16 cellular contexts compared by ENCODE assay signal in genomic region chr7:150417863-150418262, GRCh38. TPM values are rescaled to one million over a fixed set of nuclear protein-coding genes. Genes with fewer than 3 reads are reported as not detected.
DNase-seq lines count a peak whose midpoint lies in the region; ATAC-seq and TF ChIP-seq lines count a peak whose summit lies in the region.
"Had no signal": no experiment of that assay in that cellular context is flagged by ENCODE, and none has a peak within 500 bp of the region (broad histone marks: within the 10 kb centered on the region; RNA-seq: fewer than 3 reads in every experiment).

No MANE protein-coding gene starts in this region.

- H2BK20ac ChIP-seq in H9 (ENCODE audit: low read depth, low read length, poor library complexity, severe bottlenecking): no peak overlapping the region

- H3K4ac ChIP-seq in H9 (ENCODE audit: low read depth, low read length): no peak overlapping the region

- no peak overlapping the region for H3K56ac ChIP-seq in H9 (ENCODE audit: insufficient read length, low read depth, low read length)

- H3K23me2 ChIP-seq in H9 (ENCODE audit: insufficient read length, low read depth, low read length, poor library complexity, severe bottlenecking): no peaks in the 10 kb centered on the region

- DNase-seq in DND-41 (peak; percentile 3), H9 (no peak), WERI-Rb-1 (no peak), islet precursor cell (peak; percentile 22), NCI-H82 (lab: John Stamatoyannopoulos, UW) (no peak), iPS-NIHi11 (ENCODE audit: low spot score) (no peak), germinal center (ENCODE audit: low spot score) (no peak)
- DNase-seq: activated CD4-positive, alpha-beta T cell treated with anti-CD3 and anti-CD28 coated beads, Interleukin-2, amount 10 ng/mL, durations not matched to agents 7 days and 5 days; C1 segment of cervical spinal cord; KG1; NCI-H1436 treated with DMSO at 0.1 percent for 48 hours; SIG-M5; stimulated activated CD4-positive, alpha-beta T cell treated with anti-CD3 and anti-CD28 coated beads, Interleukin-2, amount 100 ng/mL, for 48 hours had no signal

- H4K8ac ChIP-seq in H9 (replicated peaks; ENCODE audit: insufficient read length, low read depth, low read length): no peak overlapping the region

- H3K4me2 ChIP-seq in DND-41 (ENCODE audit: insufficient read depth, low read length) (no peak overlapping the region), H9 (ENCODE audit: insufficient read depth, insufficient read length, low read length) (no peak overlapping the region)

- H3K27ac ChIP-seq in DND-41 (ENCODE audit: low read length) (no peak overlapping the region), H9 (ENCODE audit: insufficient read length, low read depth, low read length) (no peak overlapping the region), WERI-Rb-1 (no peak overlapping the region)
- H3K27ac ChIP-seq: cardiac muscle cell, gastroesophageal sphincter, thoracic aorta had no signal

- H3K4me3 Mint-ChIP-seq in H9: no peak overlapping the region
- H3K4me3 Mint-ChIP-seq: activated CD4-positive, alpha-beta T cell treated with anti-CD3 and anti-CD28 coated beads, Interleukin-2, amount 10 ng/mL, durations not matched to agents 7 days and 5 days had no signal

- no peak overlapping the region for H2BK12ac ChIP-seq in H9 (ENCODE audit: insufficient read length, low read depth, low read length)

- peaks cover 21 to 27% of the 10 kb centered on the region in 2 experiments for H3K4me1 Mint-ChIP-seq in H9

- no peak for ATAC-seq in DND-41 (ENCODE audit: insufficient read depth, low read depth)
- ATAC-seq: gastroesophageal sphincter had no signal

- H3K9me3 ChIP-seq in DND-41 (ENCODE audit: insufficient read depth, low read length, severe bottlenecking) (no peaks in the 10 kb centered on the region), H9 (ENCODE audit: control insufficient read depth, low read depth, low read length) (no peaks in the 10 kb centered on the region), WERI-Rb-1 (ENCODE audit: severe bottlenecking) (no peaks in the 10 kb centered on the region)
- H3K9me3 ChIP-seq: gastroesophageal sphincter, thoracic aorta had no signal

- no peak overlapping the region for H3K27ac Mint-ChIP-seq in H9
- H3K27ac Mint-ChIP-seq: activated CD4-positive, alpha-beta T cell treated with anti-CD3 and anti-CD28 coated beads, Interleukin-2, amount 10 ng/mL, durations not matched to agents 7 days and 5 days had no signal

- H3K27me3 Mint-ChIP-seq in H9 (ENCODE audit: low read depth): peaks cover 14% of the 10 kb centered on the region
- H3K27me3 Mint-ChIP-seq: activated CD4-positive, alpha-beta T cell treated with anti-CD3 and anti-CD28 coated beads, Interleukin-2, amount 10 ng/mL, durations not matched to agents 7 days and 5 days had no signal

- H2AFZ ChIP-seq in DND-41 (ENCODE audit: low read depth, low read length) (no peak overlapping the region), H9 (ENCODE audit: low read length) (no peak overlapping the region)

- H3K27me3 ChIP-seq in DND-41 (ENCODE audit: insufficient read depth, low read length, poor library complexity): no peaks in the 10 kb centered on the region
- H3K27me3 ChIP-seq in H9 (ENCODE audit: insufficient read depth, low read length): no peaks in the 10 kb centered on the region
- no peaks in the 10 kb centered on the region for H3K27me3 ChIP-seq in WERI-Rb-1 (ENCODE audit: insufficient read depth, low read depth, severe bottlenecking)
- H3K27me3 ChIP-seq: cardiac muscle cell, gastroesophageal sphincter had no signal

- WGBS in H9 (ENCODE audit: extremely low coverage, insufficient read length, low lambda C conversion rate): no CpG with 5 or more reads among the region's 6 CpGs

- H4K20me1 ChIP-seq in DND-41 (ENCODE audit: insufficient read depth, low read length): no peaks in the 10 kb centered on the region
- H4K20me1 ChIP-seq in H9 (ENCODE audit: control insufficient read depth, insufficient read depth, insufficient read length): no peaks in the 10 kb centered on the region

- H3K36me3 Mint-ChIP-seq in H9 (ENCODE audit: insufficient read depth in 1 of 3, low read depth in 3 of 3): peaks cover 0 to 3% (median 2%) of the 10 kb centered on the region in 3 experiments; a peak in 5 of 7 replicates

- no peak overlapping the region for H3K14ac ChIP-seq in H9 (ENCODE audit: insufficient read depth, low read length)

- no peak overlapping the region for H3K18ac ChIP-seq in H9 (ENCODE audit: insufficient read length, low read depth, low read length)

- H3K4me1 ChIP-seq in DND-41 (ENCODE audit: insufficient read depth, low read length): peaks cover 9% of the 10 kb centered on the region
- no peaks in the 10 kb centered on the region; the same call in 1 of the 2 replicates for H3K4me1 ChIP-seq in H9 (ENCODE audit: insufficient read depth, low read length)

- H3K4me3 ChIP-seq in DND-41 (ENCODE audit: low read depth in 1 of 2, low read length in 2 of 2) (no peak overlapping the region), WERI-Rb-1 (ENCODE audit: low read depth, low read length) (no peak overlapping the region)
- H3K4me3 ChIP-seq: cardiac muscle cell, gastroesophageal sphincter, thoracic aorta had no signal

- H2BK15ac ChIP-seq in H9 (ENCODE audit: low read depth, low read length): no peak overlapping the region

- H2BK5ac ChIP-seq in H9 (ENCODE audit: insufficient read length, low read length): no peak overlapping the region

- no peaks in the 10 kb centered on the region; a peak in 2 of 5 replicates for H3K9me3 Mint-ChIP-seq in H9
- H3K9me3 Mint-ChIP-seq: activated CD4-positive, alpha-beta T cell treated with anti-CD3 and anti-CD28 coated beads, Interleukin-2, amount 10 ng/mL, durations not matched to agents 7 days and 5 days had no signal

- no peak overlapping the region for H3T11ph ChIP-seq in H9 (ENCODE audit: low read length)

- no peak overlapping the region for H2BK120ac ChIP-seq in H9 (ENCODE audit: low read depth, low read length, poor library complexity, severe bottlenecking)

- H4K5ac ChIP-seq in H9 (ENCODE audit: insufficient read length, low read depth, low read length): no peak overlapping the region

- no peak overlapping the region for H3K23ac ChIP-seq in H9 (ENCODE audit: insufficient read length, low read depth, low read length)

- H3K9ac ChIP-seq in DND-41 (ENCODE audit: low read depth, low read length): no peak overlapping the region
- H3K9ac ChIP-seq in H9 (ENCODE audit: extremely low read depth, insufficient read length, low read length): no peak overlapping the region

- no peaks in the 10 kb centered on the region for H3K79me1 ChIP-seq in H9 (ENCODE audit: insufficient read depth, low read depth, low read length, poor library complexity, severe bottlenecking)

- no peaks in the 10 kb centered on the region for H3K79me2 ChIP-seq in DND-41 (ENCODE audit: insufficient read depth, low read length)
- no peaks in the 10 kb centered on the region for H3K79me2 ChIP-seq in H9 (ENCODE audit: insufficient read depth, low read length)

- no peaks in the 10 kb centered on the region for H3K36me3 ChIP-seq in DND-41 (ENCODE audit: insufficient read depth, low read length)
- H3K36me3 ChIP-seq in WERI-Rb-1: no peaks in the 10 kb centered on the region
- H3K36me3 ChIP-seq: cardiac muscle cell, gastroesophageal sphincter, thoracic aorta had no signal

- no peak overlapping the region for H4K91ac ChIP-seq in H9 (ENCODE audit: insufficient read length, low read depth, low read length)

- H2AK5ac ChIP-seq in H9 (ENCODE audit: insufficient read length, low read length): no peak overlapping the region

- TF ChIP-seq CTCF in DND-41 (IDR thresholded peaks at IDR 0.05; ENCODE audit: borderline replicate concordance, extremely low read depth, low read length, poor library complexity, severe bottlenecking) (peak; percentile 32), H9 (conservative IDR thresholded peaks at IDR 0.05) (peak; percentile 46; the same call in 2 of the 3 replicates), WERI-Rb-1 (IDR thresholded peaks at IDR 0.05; ENCODE audit: low read depth, low read length) (0 out of 2 replicates have a peak, but pooled peaks have one; percentile 19)

RNA-seq across cellular contexts. Expression of gene GIMAP8, which starts 32.6 kb away (rescaled TPM):
- not detected in 2 replicates for total RNA-seq in H9 (2021)

RNA-seq across cellular contexts. Expression of gene ZNF775, which starts 38.7 kb away (rescaled TPM):
- total RNA-seq in H9 (2021): 9.7 and 10.5 TPM in 2 replicates

RNA-seq across cellular contexts. Expression of gene REPIN1, which starts 49.2 kb away (rescaled TPM):
- 105 and 106 TPM in 2 replicates for total RNA-seq in H9 (2021)

Comparison
In these comparisons a context has a peak if more than half of its experiments do, and no peak if none do; other contexts are left out.
1. DNase-seq: peak in DND-41 (single experiment) and islet precursor cell (single experiment); none in H9 (single experiment), WERI-Rb-1 (single experiment), NCI-H82 (single experiment), iPS-NIHi11 (single experiment) and germinal center (single experiment).
2. Peak in every context shown above with its lines, with median percentiles within 50 percentile points of each other: CTCF ChIP-seq.